In the genomic region with DNA sequence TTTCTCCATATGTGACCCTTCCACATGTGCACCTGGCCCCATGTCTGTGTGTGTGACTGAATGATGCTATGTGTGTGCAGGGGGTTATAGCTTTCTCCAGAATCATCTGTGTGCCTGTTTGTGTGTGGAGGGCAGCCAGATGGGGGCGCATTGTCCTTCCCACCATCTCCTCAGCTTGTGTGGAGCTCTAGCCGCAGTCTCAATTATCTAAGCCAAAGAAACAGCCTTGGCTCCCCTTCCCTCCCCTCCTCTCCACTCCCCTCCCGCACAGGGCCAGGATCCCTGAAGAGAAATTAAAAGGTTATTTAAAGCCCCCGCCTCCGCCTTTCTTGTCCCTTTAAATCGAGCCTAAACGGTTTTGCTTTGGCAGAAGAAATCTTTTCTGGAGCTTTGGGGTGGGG, we compare ENCODE assay signal across 11 cellular contexts. TPM values are rescaled to one million over a fixed set of nuclear protein-coding genes. Genes with fewer than 3 reads are reported as not detected.
A peak's percentile ranks its signal among the peaks of the same experiment; 100 is the strongest.
DNase-seq lines count a peak whose midpoint lies in the region; ATAC-seq and TF ChIP-seq lines count a peak whose summit lies in the region.
"Had no signal": no experiment of that assay in that cellular context is flagged by ENCODE, and none has a peak within 500 bp of the region (broad histone marks: within the 10 kb centered on the region; RNA-seq: fewer than 3 reads in every experiment).

No MANE protein-coding gene starts in this region.

- peak; percentile 49 for TF ChIP-seq CTCF in cardiac muscle cell (IDR thresholded peaks at IDR 0.05; ENCODE audit: low read depth, low read length)
- no peak for TF ChIP-seq CTCF in left lung (IDR thresholded peaks at IDR 0.05)

- H3K9me3 ChIP-seq in cardiac muscle cell (ENCODE audit: low read depth) (no peaks in the 10 kb centered on the region), left lung (no peaks in the 10 kb centered on the region)
- H3K9me3 ChIP-seq: tibial nerve had no signal

- H3K36me3 ChIP-seq in cardiac muscle cell (no peaks in the 10 kb centered on the region), left lung (no peaks in the 10 kb centered on the region)
- H3K36me3 ChIP-seq: tibial nerve had no signal

- H3K4me1 ChIP-seq in cardiac muscle cell (ENCODE audit: low read depth) (peaks cover 6% of the 10 kb centered on the region), left lung (peaks cover 11 to 19% of the 10 kb centered on the region in 2 donors)

- H3K27me3 ChIP-seq in cardiac muscle cell, result peaks cover 100% of the 10 kb centered on the region
- peaks cover 80 to 100% of the 10 kb centered on the region in 2 donors for H3K27me3 ChIP-seq in left lung

- intact Hi-C loops in left ventricle myocardium superior (cut with micrococcal nuclease), result no loop called here
- intact Hi-C loops in left lung (cut with DNase I), result no loop called here

- H3K4me3 ChIP-seq in cardiac muscle cell, result no peak overlapping the region
- H3K4me3 ChIP-seq in left lung, result no peak overlapping the region
- H3K4me3 ChIP-seq: tibial nerve had no signal

- DNase-seq in cardiac muscle cell (ENCODE audit: low read depth in 1 of 2, low spot score in 1 of 2), result peak; percentile 42 to 44
- DNase-seq in left ventricle myocardium superior, result no peak
- DNase-seq in NCI-H345 (lab: John Stamatoyannopoulos, UW), result peak; percentile 9
- peak; percentile 82 for DNase-seq in ecto neural progenitor cell (ENCODE audit: low spot score)
- DNase-seq in cortex of kidney (lab: John Stamatoyannopoulos, UW), result no peak
- no peak for DNase-seq in left lung
- no peak for DNase-seq in hippocampal formation (lab: John Stamatoyannopoulos, UW)
- DNase-seq: CD8-positive, alpha-beta T cell had no signal

- H3K27ac ChIP-seq in cardiac muscle cell (no peak overlapping the region), left lung (no peak overlapping the region)
- H3K27ac ChIP-seq: tibial nerve had no signal

- ATAC-seq in left ventricle myocardium superior, result no peak
- no peak for ATAC-seq in left lung
- no peak for ATAC-seq in GM19455 (IDR thresholded peaks at IDR 0.05; ENCODE audit: unreplicated experiment)
- ATAC-seq: CD8-positive, alpha-beta T cell had no signal

RNA-seq across cellular contexts. Expression of gene DMBX1, which starts 1.8 kb away (rescaled TPM):
- total RNA-seq in cardiac muscle cell (not detected in 2 replicates), left ventricle myocardium superior (not detected), left lung (not detected)
- polyA plus RNA-seq in cardiac muscle cell, result not detected in 2 replicates
- total RNA-seq: CD8-positive, alpha-beta T cell; liver; tibial nerve had no signal
- polyA plus RNA-seq: liver had no signal

Comparison
In these comparisons a context has a peak if more than half of its experiments do, and no peak if none do; other contexts are left out.
1. DNase-seq: peak in cardiac muscle cell (2 of 2), NCI-H345 (single experiment) and ecto neural progenitor cell (single experiment); none in left ventricle myocardium superior (single experiment), cortex of kidney (single experiment), left lung (0 of 2) and hippocampal formation (0 of 2).